Comparison of ENCODE assay signal across 7 cellular contexts in genomic region chr5:18285257-18285656, GRCh38.
"Had no signal": no experiment of that assay in that cellular context is flagged by ENCODE, and none has a peak within 500 bp of the region (broad histone marks: within the 10 kb centered on the region; RNA-seq: fewer than 3 reads in every experiment).

No MANE protein-coding gene starts in this region.

- H3K4me3 ChIP-seq: GM23338, HAP-1 had no signal

- H3K27ac ChIP-seq: HL-60 had no signal

- H2AFZ ChIP-seq: GM23338 had no signal

- H3K9me3 ChIP-seq: HAP-1 had no signal

- ATAC-seq: GM23338, HCT116 had no signal

- DNase-seq: H7, HFFc6, KG1 had no signal

- H3K4me1 ChIP-seq: HAP-1 had no signal

- H3K36me3 ChIP-seq: HAP-1 had no signal

- H3K4me2 ChIP-seq: GM23338 had no signal
